ENCODE assay signal across 8 cellular contexts in the genomic region with DNA sequence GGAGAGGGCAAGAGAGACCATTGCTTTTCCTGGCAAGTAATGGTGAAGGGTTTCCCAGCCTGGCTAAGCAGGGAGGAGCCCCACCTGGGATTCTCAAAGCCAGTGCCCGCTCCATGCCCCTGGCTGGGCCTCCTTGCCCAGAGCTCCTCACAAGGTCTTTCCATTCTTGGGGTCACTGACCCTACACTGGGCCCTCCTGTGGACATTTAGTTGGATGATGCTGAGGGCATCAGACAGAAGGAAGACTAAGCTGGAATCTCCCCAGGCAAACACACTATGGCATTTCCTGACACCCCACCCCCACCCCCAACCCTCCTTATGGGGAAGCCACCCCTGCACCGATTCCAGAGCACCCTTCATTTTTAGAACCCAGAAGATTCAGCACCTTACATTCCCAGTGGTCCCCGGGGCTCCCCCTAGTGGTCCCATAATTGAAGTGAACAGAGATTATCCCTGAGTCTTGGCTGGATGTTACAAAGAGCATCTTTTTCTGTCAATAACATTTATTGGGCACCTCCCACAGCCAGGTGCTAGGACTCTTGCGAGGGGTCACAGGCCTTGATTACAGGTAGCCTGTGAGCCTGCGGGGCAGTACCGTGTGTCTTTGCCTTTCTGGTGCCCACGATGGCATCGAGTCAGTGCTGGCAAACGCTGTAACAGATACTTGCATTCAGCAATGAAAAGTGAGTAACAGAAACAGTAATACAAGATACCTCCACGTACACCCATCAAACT.
A peak's percentile ranks its signal among the peaks of the same experiment; 100 is the strongest.
DNase-seq lines count a peak whose midpoint lies in the region; TF ChIP-seq lines count a peak whose summit lies in the region.

No MANE protein-coding gene starts in this region.

- H3K36me3 ChIP-seq in esophagus squamous epithelium (no peaks in the 10 kb centered on the region), uterus (no peaks in the 10 kb centered on the region)

- no peaks in the 10 kb centered on the region for H3K36me3 Mint-ChIP-seq in neural crest cell (ENCODE audit: low read depth)

- WGBS in esophagus squamous epithelium, 2 donors, result 47 to 67% methylated on average over 4 to 10 of the region's 10 CpGs

- POLR2A ChIA-PET in AG04449 (lab: Yijun Ruan, JAX), result no interaction called here

- no peak overlapping the region for H3K27ac ChIP-seq in esophagus squamous epithelium
- no peak overlapping the region for H3K27ac ChIP-seq in uterus

- no peak overlapping the region for H3K27ac Mint-ChIP-seq in neural crest cell (ENCODE audit: unreplicated experiment)

- peaks cover 2% of the 10 kb centered on the region for H3K9me3 Mint-ChIP-seq in neural crest cell

- no peak for DNase-seq in AG04449 (ENCODE audit: low read depth, low spot score)
- DNase-seq in NCI-H146 treated with DMSO at 0.1 percent for 48 hours (lab: John Stamatoyannopoulos, UW; ENCODE audit: unreplicated experiment), result peak; percentile 49
- peak; percentile 6 to 12 for DNase-seq in activated CD4-positive, alpha-beta T cell treated with anti-CD3 and anti-CD28 coated beads for 4 hours
- no peak for DNase-seq in esophagus squamous epithelium (lab: John Stamatoyannopoulos, UW)
- peak; percentile 63 for DNase-seq in neural crest cell (ENCODE audit: low read depth, low spot score)
- DNase-seq in uterus, result peak; percentile 28 to 39
- no peak for DNase-seq in NCI-H1694 treated with DMSO at 0.1 percent for 48 hours (lab: John Stamatoyannopoulos, UW)

- H3K9me3 ChIP-seq in esophagus squamous epithelium, result no peaks in the 10 kb centered on the region
- H3K9me3 ChIP-seq in uterus, result no peaks in the 10 kb centered on the region

- peaks cover 0 to 2% (median 0%) of the 10 kb centered on the region in 3 donors for H3K4me1 ChIP-seq in esophagus squamous epithelium
- H3K4me1 ChIP-seq in uterus, result no peaks in the 10 kb centered on the region

- TF ChIP-seq CTCF in AG04449 (IDR thresholded peaks at IDR 0.05; ENCODE audit: insufficient read depth, low read length, missing control alignments), result peak; percentile 66
- peak; percentile 70 for TF ChIP-seq CTCF in GM12873 (IDR thresholded peaks at IDR 0.05; ENCODE audit: insufficient read depth, low read depth, low read length, missing control alignments)
- TF ChIP-seq CTCF in esophagus squamous epithelium (IDR thresholded peaks at IDR 0.05), result peak; percentile 16 to 67 (median 42)
- peak; percentile 76 for TF ChIP-seq CTCF in neural crest cell (conservative IDR thresholded peaks at IDR 0.05)
- TF ChIP-seq CTCF in uterus (IDR thresholded peaks at IDR 0.05), result peak; percentile 48 to 66 (median 50)

- CTCF ChIA-PET in AG04449 (lab: Yijun Ruan, JAX), result interaction anchor here (0.9 to 4.4 kb wide), 9 partner anchors 9 to 1451 kb away, joined by 3 to 24 read pairs (median 4); no protein-coding TSS in a partner anchor

- intact Hi-C loops in esophagus squamous epithelium (cut with DNase I), result loop anchor here (5.0 kb wide), 1 partner anchor 892 kb away; no protein-coding TSS in a partner anchor
- intact Hi-C loops in uterus (cut with DNase I; ENCODE audit: low total_unique reads), result no loop called here

- H3K27me3 Mint-ChIP-seq in neural crest cell (ENCODE audit: low read depth), result no peaks in the 10 kb centered on the region

- H3K4me3 Mint-ChIP-seq in neural crest cell, result no peak overlapping the region

- TF ChIP-seq POLR2A in esophagus squamous epithelium (IDR thresholded peaks at IDR 0.05), result no peak
- TF ChIP-seq POLR2A in uterus (IDR thresholded peaks at IDR 0.05), result no peak

- H3K27me3 ChIP-seq in esophagus squamous epithelium, result peaks cover 0 to 16% (median 0%) of the 10 kb centered on the region in 4 donors
- no peaks in the 10 kb centered on the region for H3K27me3 ChIP-seq in uterus

- peaks cover 29% of the 10 kb centered on the region for H3K4me1 Mint-ChIP-seq in neural crest cell

- H3K4me3 ChIP-seq in AG04449 (ENCODE audit: low read depth, low read length) (no peak overlapping the region), esophagus squamous epithelium (no peak overlapping the region), uterus (no peak overlapping the region)

Comparison
In these comparisons a context has a peak if more than half of its experiments do, and no peak if none do; other contexts are left out.
1. DNase-seq: peak in NCI-H146 treated with DMSO at 0.1 percent for 48 hours (single experiment), activated CD4-positive, alpha-beta T cell treated with anti-CD3 and anti-CD28 coated beads for 4 hours (2 of 2), neural crest cell (single experiment) and uterus (2 of 2); none in AG04449 (single experiment), esophagus squamous epithelium (single experiment) and NCI-H1694 treated with DMSO at 0.1 percent for 48 hours (single experiment).
2. Peak in every context shown above with its lines, with median percentiles within 50 percentile points of each other: CTCF ChIP-seq.